ENCODE assay signal across 14 cellular contexts in the genomic region with DNA sequence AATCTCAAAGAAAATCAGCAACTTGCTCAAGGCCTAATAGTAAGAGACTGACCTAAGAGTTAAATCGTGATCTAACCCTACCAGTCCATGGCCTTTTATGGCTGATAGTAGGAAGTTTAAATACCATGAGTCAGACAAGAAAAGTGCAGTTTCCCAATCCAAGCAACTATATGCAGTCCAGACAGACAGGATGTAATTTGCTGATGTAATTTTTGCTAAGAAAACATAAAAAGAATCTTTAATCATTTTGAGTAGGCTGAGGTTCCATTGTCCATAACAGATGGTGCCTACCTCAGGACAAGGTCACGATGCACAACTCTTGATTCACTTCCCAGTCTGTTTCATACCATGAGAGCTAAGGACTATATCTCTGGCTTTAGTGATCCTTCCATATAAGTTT.
A peak's percentile ranks its signal among the peaks of the same experiment; 100 is the strongest.
DNase-seq lines count a peak whose midpoint lies in the region; ATAC-seq and TF ChIP-seq lines count a peak whose summit lies in the region.
"Had no signal": no experiment of that assay in that cellular context is flagged by ENCODE, and none has a peak within 500 bp of the region (broad histone marks: within the 10 kb centered on the region; RNA-seq: fewer than 3 reads in every experiment).

No MANE protein-coding gene starts in this region.

- H4K20me1 ChIP-seq in smooth muscle cell (ENCODE audit: low read depth), result no peaks in the 10 kb centered on the region

- TF ChIP-seq POLR2A in suprapubic skin (IDR thresholded peaks at IDR 0.05), result no peak

- H3K27ac ChIP-seq in smooth muscle cell (ENCODE audit: low read depth) (peak overlapping the region; percentile 70), right atrium auricular region (no peak overlapping the region), suprapubic skin (no peak overlapping the region)

- H2AFZ ChIP-seq in smooth muscle cell (ENCODE audit: low read depth), result no peak overlapping the region

- H3K27me3 ChIP-seq in smooth muscle cell (ENCODE audit: low read depth) (no peaks in the 10 kb centered on the region), right atrium auricular region (no peaks in the 10 kb centered on the region), suprapubic skin (no peaks in the 10 kb centered on the region)

- 11% methylated on average over 2 of the region's 2 CpGs for WGBS in smooth muscle cell (ENCODE audit: low lambda C conversion rate)
- 50% methylated on average over 2 of the region's 2 CpGs for WGBS in suprapubic skin

- H3K4me3 ChIP-seq in smooth muscle cell (no peak overlapping the region), right atrium auricular region (no peak overlapping the region), suprapubic skin (no peak overlapping the region)

- DNase-seq in SKM-1 (lab: John Stamatoyannopoulos, UW; ENCODE audit: unreplicated experiment) (peak; percentile 3), SKM-1 treated with dmso at 0.1 percent for 144 hours (lab: John Stamatoyannopoulos, UW; ENCODE audit: unreplicated experiment) (no peak), RPMI7951 (ENCODE audit: low read depth) (peak; percentile 83), fibroblast of peridontal ligament (ENCODE audit: extremely low read depth) (peak; percentile 71), smooth muscle cell (lab: John Stamatoyannopoulos, UW; ENCODE audit: unreplicated experiment) (no peak), right atrium auricular region (ENCODE audit: low spot score) (no peak), suprapubic skin (ENCODE audit: low spot score in 2 of 2) (no peak)
- DNase-seq: activated CD4-positive, alpha-beta T cell treated with anti-CD3 and anti-CD28 coated beads, Interleukin-2, amount 10 ng/mL, durations not matched to agents 7 days and 5 days; aorta; DMS79 treated with DMSO at 0.1 percent for 48 hours; mesendoderm; nucleus accumbens; T-helper 17 cell had no signal

- TF ChIP-seq CTCF in smooth muscle cell (IDR thresholded peaks at IDR 0.05; ENCODE audit: borderline replicate concordance, insufficient read depth, poor library complexity, severe bottlenecking) (no peak), right atrium auricular region (IDR thresholded peaks at IDR 0.05) (no peak), suprapubic skin (IDR thresholded peaks at IDR 0.05) (no peak)

- no peak for ATAC-seq in HG03108 (IDR thresholded peaks at IDR 0.05; ENCODE audit: unreplicated experiment)
- ATAC-seq: T-helper 17 cell had no signal

- no peaks in the 10 kb centered on the region for H3K79me2 ChIP-seq in smooth muscle cell (ENCODE audit: low read depth)

- H3K9me3 ChIP-seq in smooth muscle cell (replicated peaks; ENCODE audit: low read depth), result no peaks in the 10 kb centered on the region
- no peaks in the 10 kb centered on the region for H3K9me3 ChIP-seq in right atrium auricular region
- no peaks in the 10 kb centered on the region for H3K9me3 ChIP-seq in suprapubic skin

- no peak overlapping the region for H3K9ac ChIP-seq in smooth muscle cell (ENCODE audit: low read depth)

- no peaks in the 10 kb centered on the region for H3F3A ChIP-seq in smooth muscle cell (ENCODE audit: low read depth)

- H3K36me3 ChIP-seq in smooth muscle cell (ENCODE audit: low read depth), result no peaks in the 10 kb centered on the region
- H3K36me3 ChIP-seq in right atrium auricular region, result no peaks in the 10 kb centered on the region
- no peaks in the 10 kb centered on the region for H3K36me3 ChIP-seq in suprapubic skin

- H3K4me2 ChIP-seq in smooth muscle cell, result no peak overlapping the region

- no peaks in the 10 kb centered on the region for H3K4me1 ChIP-seq in smooth muscle cell (ENCODE audit: low read depth)
- H3K4me1 ChIP-seq in right atrium auricular region, result no peaks in the 10 kb centered on the region
- H3K4me1 ChIP-seq in suprapubic skin, result no peaks in the 10 kb centered on the region

- TF ChIP-seq EP300 in suprapubic skin (IDR thresholded peaks at IDR 0.05), result no peak

Comparison
In these comparisons a context has a peak if more than half of its experiments do, and no peak if none do; other contexts are left out.
1. DNase-seq: peak in SKM-1 (single experiment), RPMI7951 (single experiment) and fibroblast of peridontal ligament (single experiment); none in SKM-1 treated with dmso at 0.1 percent for 144 hours (single experiment), smooth muscle cell (single experiment), right atrium auricular region (single experiment) and suprapubic skin (0 of 2).